In the genomic region with DNA sequence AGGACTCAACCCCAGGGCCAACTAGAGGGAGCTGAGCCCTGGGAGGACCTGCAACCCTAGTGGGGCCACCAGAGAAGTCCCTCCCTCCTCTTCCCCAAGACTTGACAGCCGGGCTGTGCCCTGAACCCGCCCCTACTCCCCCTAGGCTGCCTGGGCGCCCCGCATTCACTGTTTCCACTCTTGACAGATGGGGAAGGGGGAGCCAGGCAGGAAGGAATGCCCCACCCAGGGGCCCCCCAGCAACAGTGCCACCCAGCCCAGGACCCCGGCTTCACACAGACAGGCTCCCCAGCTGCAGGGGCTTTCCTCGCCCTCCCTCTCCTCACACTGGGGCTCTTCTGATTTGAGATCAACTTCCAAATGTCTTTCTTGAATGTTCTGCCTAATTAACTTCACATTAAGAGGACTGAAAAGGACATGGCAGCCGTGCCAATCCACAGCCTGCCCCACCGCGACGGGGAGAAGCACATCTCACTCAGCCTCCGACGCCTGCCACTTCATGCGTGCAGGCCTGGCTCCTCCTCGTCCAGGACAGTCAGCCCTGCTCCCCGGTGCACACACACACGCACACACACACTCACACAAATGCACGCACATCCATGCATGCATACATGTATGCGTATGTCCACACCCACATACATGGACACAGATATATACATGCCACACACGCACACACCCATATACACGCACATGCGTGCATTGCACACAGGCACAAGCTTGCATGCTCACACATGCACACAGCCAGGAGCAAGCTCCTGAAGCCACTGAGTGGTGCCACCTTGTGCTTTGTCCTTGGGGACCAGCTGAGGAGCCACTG, we compare ENCODE assay signal across 1 cellular context.
TF ChIP-seq lines count a peak whose summit lies in the region.

No MANE protein-coding gene starts in this region.

TF ChIP-seq in GM12891, 5 proteins besides CTCF, POLR2A, EP300 and RAD21:
- TF ChIP-seq POLR2AphosphoS5 (IDR thresholded peaks at IDR 0.05; ENCODE audit: low read depth, low read length) (no peak), PAX5 (IDR thresholded peaks at IDR 0.05; ENCODE audit: insufficient read depth, low read length, severe bottlenecking) (no peak), POU2F2 (IDR thresholded peaks at IDR 0.05; ENCODE audit: low read depth, low read length) (no peak), TAF1 (IDR thresholded peaks at IDR 0.05; ENCODE audit: low read depth, low read length) (no peak), SPI1 (IDR thresholded peaks at IDR 0.05; ENCODE audit: low read depth, low read length) (no peak)
